ENCODE assay signal across 1 cellular context in genomic region chr6:33248643-33248931, GRCh38.
A peak's percentile ranks its signal among the peaks of the same experiment; 100 is the strongest.
TF ChIP-seq lines count a peak whose summit lies in the region.

No MANE protein-coding gene starts in this region.

TF ChIP-seq in K562, 482 proteins besides CTCF, POLR2A, EP300 and RAD21 (continued from another document and continues in another):
- no peak for TF ChIP-seq YY1 (IDR thresholded peaks at IDR 0.05; ENCODE audit: borderline replicate concordance in 1 of 3, control insufficient read depth in 1 of 3, extremely low read depth in 1 of 3, insufficient read depth in 3 of 3, insufficient read length in 1 of 3, insufficient replicate concordance in 2 of 3, low read depth in 1 of 3, low read length in 2 of 3)
- TF ChIP-seq MIER1 (IDR thresholded peaks at IDR 0.05; ENCODE audit: low read depth): peak; percentile 70
- TF ChIP-seq XRCC5 (IDR thresholded peaks at IDR 0.05; ENCODE audit: low read depth, low read length): peak; percentile 77; the same call in 1 of the 2 replicates
- no peak for TF ChIP-seq ATF2 (CRISPR knock-in tag; IDR thresholded peaks at IDR 0.05)
- no peak for TF ChIP-seq SREBF1 (IDR thresholded peaks at IDR 0.05; ENCODE audit: borderline replicate concordance, low read depth, low read length)
- TF ChIP-seq KLF6 (CRISPR knock-in tag; IDR thresholded peaks at IDR 0.05; ENCODE audit: borderline replicate concordance): no peak
- TF ChIP-seq, protein P1, sequence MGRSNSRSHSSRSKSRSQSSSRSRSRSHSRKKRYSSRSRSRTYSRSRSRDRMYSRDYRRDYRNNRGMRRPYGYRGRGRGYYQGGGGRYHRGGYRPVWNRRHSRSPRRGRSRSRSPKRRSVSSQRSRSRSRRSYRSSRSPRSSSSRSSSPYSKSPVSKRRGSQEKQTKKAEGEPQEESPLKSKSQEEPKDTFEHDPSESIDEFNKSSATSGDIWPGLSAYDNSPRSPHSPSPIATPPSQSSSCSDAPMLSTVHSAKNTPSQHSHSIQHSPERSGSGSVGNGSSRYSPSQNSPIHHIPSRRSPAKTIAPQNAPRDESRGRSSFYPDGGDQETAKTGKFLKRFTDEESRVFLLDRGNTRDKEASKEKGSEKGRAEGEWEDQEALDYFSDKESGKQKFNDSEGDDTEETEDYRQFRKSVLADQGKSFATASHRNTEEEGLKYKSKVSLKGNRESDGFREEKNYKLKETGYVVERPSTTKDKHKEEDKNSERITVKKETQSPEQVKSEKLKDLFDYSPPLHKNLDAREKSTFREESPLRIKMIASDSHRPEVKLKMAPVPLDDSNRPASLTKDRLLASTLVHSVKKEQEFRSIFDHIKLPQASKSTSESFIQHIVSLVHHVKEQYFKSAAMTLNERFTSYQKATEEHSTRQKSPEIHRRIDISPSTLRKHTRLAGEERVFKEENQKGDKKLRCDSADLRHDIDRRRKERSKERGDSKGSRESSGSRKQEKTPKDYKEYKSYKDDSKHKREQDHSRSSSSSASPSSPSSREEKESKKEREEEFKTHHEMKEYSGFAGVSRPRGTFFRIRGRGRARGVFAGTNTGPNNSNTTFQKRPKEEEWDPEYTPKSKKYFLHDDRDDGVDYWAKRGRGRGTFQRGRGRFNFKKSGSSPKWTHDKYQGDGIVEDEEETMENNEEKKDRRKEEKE (IDR thresholded peaks at IDR 0.05; ENCODE audit: borderline replicate concordance in 1 of 2, control insufficient read depth in 1 of 2, low read depth in 2 of 2, low read length in 1 of 2): 0 out of 4 replicates have a peak, but pooled peaks of 1 of the 2 experiments have one; percentile 36
- TF ChIP-seq ZNF766 (CRISPR knock-in tag; conservative IDR thresholded peaks at IDR 0.05): no peak
- no peak for TF ChIP-seq ZC3H8 (IDR thresholded peaks at IDR 0.05)
- TF ChIP-seq, protein P2, sequence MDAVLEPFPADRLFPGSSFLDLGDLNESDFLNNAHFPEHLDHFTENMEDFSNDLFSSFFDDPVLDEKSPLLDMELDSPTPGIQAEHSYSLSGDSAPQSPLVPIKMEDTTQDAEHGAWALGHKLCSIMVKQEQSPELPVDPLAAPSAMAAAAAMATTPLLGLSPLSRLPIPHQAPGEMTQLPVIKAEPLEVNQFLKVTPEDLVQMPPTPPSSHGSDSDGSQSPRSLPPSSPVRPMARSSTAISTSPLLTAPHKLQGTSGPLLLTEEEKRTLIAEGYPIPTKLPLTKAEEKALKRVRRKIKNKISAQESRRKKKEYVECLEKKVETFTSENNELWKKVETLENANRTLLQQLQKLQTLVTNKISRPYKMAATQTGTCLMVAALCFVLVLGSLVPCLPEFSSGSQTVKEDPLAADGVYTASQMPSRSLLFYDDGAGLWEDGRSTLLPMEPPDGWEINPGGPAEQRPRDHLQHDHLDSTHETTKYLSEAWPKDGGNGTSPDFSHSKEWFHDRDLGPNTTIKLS (IDR thresholded peaks at IDR 0.05; ENCODE audit: borderline replicate concordance, low read depth): no peak; the same call in 1 of the 2 replicates
- TF ChIP-seq TCF3 (CRISPR knock-in tag; IDR thresholded peaks at IDR 0.05): no peak
- no peak for TF ChIP-seq ZNF384 (IDR thresholded peaks at IDR 0.05; ENCODE audit: low read depth, low read length)
- no peak for TF ChIP-seq PTRF (tag; IDR thresholded peaks at IDR 0.05)
- TF ChIP-seq, protein P3, sequence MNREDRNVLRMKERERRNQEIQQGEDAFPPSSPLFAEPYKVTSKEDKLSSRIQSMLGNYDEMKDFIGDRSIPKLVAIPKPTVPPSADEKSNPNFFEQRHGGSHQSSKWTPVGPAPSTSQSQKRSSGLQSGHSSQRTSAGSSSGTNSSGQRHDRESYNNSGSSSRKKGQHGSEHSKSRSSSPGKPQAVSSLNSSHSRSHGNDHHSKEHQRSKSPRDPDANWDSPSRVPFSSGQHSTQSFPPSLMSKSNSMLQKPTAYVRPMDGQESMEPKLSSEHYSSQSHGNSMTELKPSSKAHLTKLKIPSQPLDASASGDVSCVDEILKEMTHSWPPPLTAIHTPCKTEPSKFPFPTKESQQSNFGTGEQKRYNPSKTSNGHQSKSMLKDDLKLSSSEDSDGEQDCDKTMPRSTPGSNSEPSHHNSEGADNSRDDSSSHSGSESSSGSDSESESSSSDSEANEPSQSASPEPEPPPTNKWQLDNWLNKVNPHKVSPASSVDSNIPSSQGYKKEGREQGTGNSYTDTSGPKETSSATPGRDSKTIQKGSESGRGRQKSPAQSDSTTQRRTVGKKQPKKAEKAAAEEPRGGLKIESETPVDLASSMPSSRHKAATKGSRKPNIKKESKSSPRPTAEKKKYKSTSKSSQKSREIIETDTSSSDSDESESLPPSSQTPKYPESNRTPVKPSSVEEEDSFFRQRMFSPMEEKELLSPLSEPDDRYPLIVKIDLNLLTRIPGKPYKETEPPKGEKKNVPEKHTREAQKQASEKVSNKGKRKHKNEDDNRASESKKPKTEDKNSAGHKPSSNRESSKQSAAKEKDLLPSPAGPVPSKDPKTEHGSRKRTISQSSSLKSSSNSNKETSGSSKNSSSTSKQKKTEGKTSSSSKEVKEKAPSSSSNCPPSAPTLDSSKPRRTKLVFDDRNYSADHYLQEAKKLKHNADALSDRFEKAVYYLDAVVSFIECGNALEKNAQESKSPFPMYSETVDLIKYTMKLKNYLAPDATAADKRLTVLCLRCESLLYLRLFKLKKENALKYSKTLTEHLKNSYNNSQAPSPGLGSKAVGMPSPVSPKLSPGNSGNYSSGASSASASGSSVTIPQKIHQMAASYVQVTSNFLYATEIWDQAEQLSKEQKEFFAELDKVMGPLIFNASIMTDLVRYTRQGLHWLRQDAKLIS (CRISPR knock-in tag; IDR thresholded peaks at IDR 0.05): no peak
- TF ChIP-seq, protein P4, sequence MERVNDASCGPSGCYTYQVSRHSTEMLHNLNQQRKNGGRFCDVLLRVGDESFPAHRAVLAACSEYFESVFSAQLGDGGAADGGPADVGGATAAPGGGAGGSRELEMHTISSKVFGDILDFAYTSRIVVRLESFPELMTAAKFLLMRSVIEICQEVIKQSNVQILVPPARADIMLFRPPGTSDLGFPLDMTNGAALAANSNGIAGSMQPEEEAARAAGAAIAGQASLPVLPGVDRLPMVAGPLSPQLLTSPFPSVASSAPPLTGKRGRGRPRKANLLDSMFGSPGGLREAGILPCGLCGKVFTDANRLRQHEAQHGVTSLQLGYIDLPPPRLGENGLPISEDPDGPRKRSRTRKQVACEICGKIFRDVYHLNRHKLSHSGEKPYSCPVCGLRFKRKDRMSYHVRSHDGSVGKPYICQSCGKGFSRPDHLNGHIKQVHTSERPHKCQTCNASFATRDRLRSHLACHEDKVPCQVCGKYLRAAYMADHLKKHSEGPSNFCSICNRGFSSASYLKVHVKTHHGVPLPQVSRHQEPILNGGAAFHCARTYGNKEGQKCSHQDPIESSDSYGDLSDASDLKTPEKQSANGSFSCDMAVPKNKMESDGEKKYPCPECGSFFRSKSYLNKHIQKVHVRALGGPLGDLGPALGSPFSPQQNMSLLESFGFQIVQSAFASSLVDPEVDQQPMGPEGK (CRISPR knock-in tag; IDR thresholded peaks at IDR 0.05; ENCODE audit: borderline replicate concordance): no peak
- TF ChIP-seq ZNF449 (CRISPR knock-in tag; IDR thresholded peaks at IDR 0.05): no peak
- TF ChIP-seq SNIP1 (IDR thresholded peaks at IDR 0.05; ENCODE audit: low read depth): no peak
- no peak for TF ChIP-seq HDAC3 (IDR thresholded peaks at IDR 0.05; ENCODE audit: borderline replicate concordance, partially characterized antibody)
- peak; percentile 21; the same call in 1 of the 2 replicates for TF ChIP-seq NR2C2 (CRISPR knock-in tag; IDR thresholded peaks at IDR 0.05)
- no peak for TF ChIP-seq NR2C2 (tag; IDR thresholded peaks at IDR 0.05)
- TF ChIP-seq ZNF354B (CRISPR knock-in tag; IDR thresholded peaks at IDR 0.05): no peak
- TF ChIP-seq NFXL1 (CRISPR knock-in tag; IDR thresholded peaks at IDR 0.05): no peak
- TF ChIP-seq ERF (CRISPR knock-in tag; IDR thresholded peaks at IDR 0.05): peak; percentile 19; the same call in 1 of the 2 replicates
- TF ChIP-seq FOXA1 (IDR thresholded peaks at IDR 0.05; ENCODE audit: borderline replicate concordance): no peak
- TF ChIP-seq SAP30 (IDR thresholded peaks at IDR 0.05; ENCODE audit: borderline replicate concordance, insufficient read depth, low read depth, low read length, poor library complexity, severe bottlenecking): no peak
- TF ChIP-seq SMARCA4 (IDR thresholded peaks at IDR 0.05): no peak
- TF ChIP-seq, protein P5, sequence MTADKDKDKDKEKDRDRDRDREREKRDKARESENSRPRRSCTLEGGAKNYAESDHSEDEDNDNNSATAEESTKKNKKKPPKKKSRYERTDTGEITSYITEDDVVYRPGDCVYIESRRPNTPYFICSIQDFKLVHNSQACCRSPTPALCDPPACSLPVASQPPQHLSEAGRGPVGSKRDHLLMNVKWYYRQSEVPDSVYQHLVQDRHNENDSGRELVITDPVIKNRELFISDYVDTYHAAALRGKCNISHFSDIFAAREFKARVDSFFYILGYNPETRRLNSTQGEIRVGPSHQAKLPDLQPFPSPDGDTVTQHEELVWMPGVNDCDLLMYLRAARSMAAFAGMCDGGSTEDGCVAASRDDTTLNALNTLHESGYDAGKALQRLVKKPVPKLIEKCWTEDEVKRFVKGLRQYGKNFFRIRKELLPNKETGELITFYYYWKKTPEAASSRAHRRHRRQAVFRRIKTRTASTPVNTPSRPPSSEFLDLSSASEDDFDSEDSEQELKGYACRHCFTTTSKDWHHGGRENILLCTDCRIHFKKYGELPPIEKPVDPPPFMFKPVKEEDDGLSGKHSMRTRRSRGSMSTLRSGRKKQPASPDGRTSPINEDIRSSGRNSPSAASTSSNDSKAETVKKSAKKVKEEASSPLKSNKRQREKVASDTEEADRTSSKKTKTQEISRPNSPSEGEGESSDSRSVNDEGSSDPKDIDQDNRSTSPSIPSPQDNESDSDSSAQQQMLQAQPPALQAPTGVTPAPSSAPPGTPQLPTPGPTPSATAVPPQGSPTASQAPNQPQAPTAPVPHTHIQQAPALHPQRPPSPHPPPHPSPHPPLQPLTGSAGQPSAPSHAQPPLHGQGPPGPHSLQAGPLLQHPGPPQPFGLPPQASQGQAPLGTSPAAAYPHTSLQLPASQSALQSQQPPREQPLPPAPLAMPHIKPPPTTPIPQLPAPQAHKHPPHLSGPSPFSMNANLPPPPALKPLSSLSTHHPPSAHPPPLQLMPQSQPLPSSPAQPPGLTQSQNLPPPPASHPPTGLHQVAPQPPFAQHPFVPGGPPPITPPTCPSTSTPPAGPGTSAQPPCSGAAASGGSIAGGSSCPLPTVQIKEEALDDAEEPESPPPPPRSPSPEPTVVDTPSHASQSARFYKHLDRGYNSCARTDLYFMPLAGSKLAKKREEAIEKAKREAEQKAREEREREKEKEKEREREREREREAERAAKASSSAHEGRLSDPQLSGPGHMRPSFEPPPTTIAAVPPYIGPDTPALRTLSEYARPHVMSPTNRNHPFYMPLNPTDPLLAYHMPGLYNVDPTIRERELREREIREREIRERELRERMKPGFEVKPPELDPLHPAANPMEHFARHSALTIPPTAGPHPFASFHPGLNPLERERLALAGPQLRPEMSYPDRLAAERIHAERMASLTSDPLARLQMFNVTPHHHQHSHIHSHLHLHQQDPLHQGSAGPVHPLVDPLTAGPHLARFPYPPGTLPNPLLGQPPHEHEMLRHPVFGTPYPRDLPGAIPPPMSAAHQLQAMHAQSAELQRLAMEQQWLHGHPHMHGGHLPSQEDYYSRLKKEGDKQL (CRISPR knock-in tag; IDR thresholded peaks at IDR 0.05; ENCODE audit: borderline replicate concordance): no peak
- TF ChIP-seq TOE1 (IDR thresholded peaks at IDR 0.05; ENCODE audit: borderline replicate concordance): 0 out of 2 replicates have a peak, but pooled peaks have one; percentile 25
- no peak for TF ChIP-seq TOE1 (CRISPR knock-in tag; IDR thresholded peaks at IDR 0.05; ENCODE audit: borderline replicate concordance, low read depth)
- TF ChIP-seq MTF1 (CRISPR knock-in tag; IDR thresholded peaks at IDR 0.05; ENCODE audit: borderline replicate concordance): no peak
- 0 out of 2 replicates have a peak, but pooled peaks have one; percentile 64 for TF ChIP-seq SMARCA5 (IDR thresholded peaks at IDR 0.05)
- TF ChIP-seq RFX1 (IDR thresholded peaks at IDR 0.05): no peak
- no peak; the same call in 1 of the 2 replicates for TF ChIP-seq TARDBP (IDR thresholded peaks at IDR 0.05)
- TF ChIP-seq RAD51 (IDR thresholded peaks at IDR 0.05; ENCODE audit: borderline replicate concordance, low read depth): no peak
- TF ChIP-seq PHB (CRISPR knock-in tag; IDR thresholded peaks at IDR 0.05): no peak
- no peak for TF ChIP-seq ZNF41 (CRISPR knock-in tag; conservative IDR thresholded peaks at IDR 0.05)
- no peak for TF ChIP-seq MEIS2 (IDR thresholded peaks at IDR 0.05; ENCODE audit: partially characterized antibody)
- TF ChIP-seq, protein P6, sequence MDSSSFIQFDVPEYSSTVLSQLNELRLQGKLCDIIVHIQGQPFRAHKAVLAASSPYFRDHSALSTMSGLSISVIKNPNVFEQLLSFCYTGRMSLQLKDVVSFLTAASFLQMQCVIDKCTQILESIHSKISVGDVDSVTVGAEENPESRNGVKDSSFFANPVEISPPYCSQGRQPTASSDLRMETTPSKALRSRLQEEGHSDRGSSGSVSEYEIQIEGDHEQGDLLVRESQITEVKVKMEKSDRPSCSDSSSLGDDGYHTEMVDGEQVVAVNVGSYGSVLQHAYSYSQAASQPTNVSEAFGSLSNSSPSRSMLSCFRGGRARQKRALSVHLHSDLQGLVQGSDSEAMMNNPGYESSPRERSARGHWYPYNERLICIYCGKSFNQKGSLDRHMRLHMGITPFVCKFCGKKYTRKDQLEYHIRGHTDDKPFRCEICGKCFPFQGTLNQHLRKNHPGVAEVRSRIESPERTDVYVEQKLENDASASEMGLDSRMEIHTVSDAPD (CRISPR knock-in tag; IDR thresholded peaks at IDR 0.05): no peak
- TF ChIP-seq CBX3 (IDR thresholded peaks at IDR 0.05; ENCODE audit: borderline replicate concordance in 1 of 2, low read length in 2 of 2): no peak; a peak in 2 of 3 replicates
- no peak for TF ChIP-seq HMGN3 (IDR thresholded peaks at IDR 0.05; ENCODE audit: borderline replicate concordance, extremely low read depth, insufficient read length, low read depth, low read length)
